ENCODE assay signal across 13 cellular contexts in the genomic region with DNA sequence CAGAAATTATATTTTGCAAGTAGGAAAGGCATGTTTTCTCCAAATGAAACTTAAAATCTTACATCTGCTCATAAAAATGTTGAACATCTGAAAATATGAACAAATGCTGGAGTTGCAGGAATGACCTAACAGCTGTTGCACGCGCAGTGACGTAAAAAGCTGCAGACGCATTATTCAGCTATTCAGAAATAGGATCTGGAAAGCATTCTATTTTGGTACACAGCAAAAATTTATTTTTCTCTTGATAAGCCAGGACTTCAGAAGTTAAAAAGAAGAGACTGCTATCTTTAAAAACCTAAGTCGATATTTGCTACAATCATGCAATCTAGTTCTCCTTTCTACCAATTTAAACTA. TPM values are rescaled to one million over a fixed set of nuclear protein-coding genes. Genes with fewer than 3 reads are reported as not detected.
DNase-seq lines count a peak whose midpoint lies in the region; ATAC-seq and TF ChIP-seq lines count a peak whose summit lies in the region.
"Had no signal": no experiment of that assay in that cellular context is flagged by ENCODE, and none has a peak within 500 bp of the region (broad histone marks: within the 10 kb centered on the region; RNA-seq: fewer than 3 reads in every experiment).

No MANE protein-coding gene starts in this region.

- peaks cover 6% of the 10 kb centered on the region for H3F3A ChIP-seq in SK-N-SH (replicated peaks; ENCODE audit: insufficient read depth)

- peak overlapping the region; percentile 10; the same call in 1 of the 2 replicates for H3K9ac ChIP-seq in IMR-90 (ENCODE audit: low read depth, low read length)
- no peak overlapping the region for H3K9ac ChIP-seq in SK-N-SH
- H3K9ac ChIP-seq: KMS-11 had no signal

- H3K56ac ChIP-seq in IMR-90 (ENCODE audit: extremely low read depth, insufficient read depth, low read length), result 0 out of 2 replicates have a peak overlapping the region, but pooled peaks have one; percentile 89

- H4K91ac ChIP-seq in IMR-90 (ENCODE audit: insufficient read depth, low read depth, low read length), result no peak overlapping the region

- H3K36me3 ChIP-seq in IMR-90 (ENCODE audit: control insufficient read depth, insufficient read depth, low read length) (no peaks in the 10 kb centered on the region), transverse colon (no peaks in the 10 kb centered on the region), SK-N-SH (replicated peaks in 1 of 2; ENCODE audit: control insufficient read depth in 1 of 2, insufficient read depth in 2 of 2, low read length in 1 of 2) (no peaks in the 10 kb centered on the region)

- no peak overlapping the region for H2BK15ac ChIP-seq in IMR-90 (ENCODE audit: low read depth, low read length)

- CTCF ChIA-PET in IMR-90 (lab: Yijun Ruan, JAX) (no interaction called here), SK-N-SH (lab: Yijun Ruan, JAX) (no interaction called here)

- H3K9me2 ChIP-seq in SK-N-SH, result no peaks in the 10 kb centered on the region

- H2BK5ac ChIP-seq in IMR-90 (ENCODE audit: low read depth, low read length, poor library complexity, severe bottlenecking), result peak overlapping the region; percentile 100

- no TSS peak for BruUV-seq in IMR-90 (replicated peaks; lab: Mats Ljungman, UMichigan)

- H3K18ac ChIP-seq in IMR-90 (ENCODE audit: low read depth, low read length), result peak overlapping the region; percentile 85

- no peak overlapping the region; the same call in 1 of the 2 replicates for H3K14ac ChIP-seq in IMR-90 (replicated peaks; ENCODE audit: low read depth, low read length)

- H4K20me1 ChIP-seq in IMR-90 (ENCODE audit: insufficient read depth, low read length), result no peaks in the 10 kb centered on the region
- H4K20me1 ChIP-seq in SK-N-SH (ENCODE audit: insufficient read depth), result no peaks in the 10 kb centered on the region

- POLR2A ChIA-PET in IMR-90 (lab: Charles Lee; ENCODE audit: unreplicated experiment), result no interaction called here
- POLR2A ChIA-PET in SK-N-SH (lab: Yijun Ruan, JAX), result no interaction called here

- in situ Hi-C loops in IMR-90 (cut with MboI; ENCODE audit: low sequenced_read_pairs) (no loop called here), transverse colon (cut with MboI; ENCODE audit: low pct_ligation_motif_present in 1 of 4, low pct_unique_long_range_greater_than_20kb in 1 of 4, low sequenced_read_pairs in 3 of 4) (no loop called here)

- H3K4me3 ChIP-seq in IMR-90 (ENCODE audit: insufficient read depth, low read depth, low read length) (peak overlapping the region; percentile 27; the same call in 1 of the 2 replicates), transverse colon (no peak overlapping the region), SK-N-SH (ENCODE audit: low read depth in 2 of 2, low read length in 1 of 2) (no peak overlapping the region)

- peak; percentile 55 for ATAC-seq in IMR-90 (ENCODE audit: low read depth)
- ATAC-seq in GM18867 (IDR thresholded peaks at IDR 0.05; ENCODE audit: unreplicated experiment), result no peak
- ATAC-seq: WTC11 had no signal

- intact Hi-C loops in IMR-90 (cut with micrococcal nuclease), result loop anchor here (10.0 kb wide), 1 partner anchor 402 kb away; no protein-coding TSS in a partner anchor
- intact Hi-C loops in transverse colon (cut with DNase I; ENCODE audit: low total_unique reads), result no loop called here

- no peak for TF ChIP-seq CTCF in IMR-90 (conservative IDR thresholded peaks at IDR 0.05; ENCODE audit: low read depth, low read length)
- no peak for TF ChIP-seq CTCF in transverse colon (IDR thresholded peaks at IDR 0.05)
- no peak for TF ChIP-seq CTCF in SK-N-SH (IDR thresholded peaks at IDR 0.05)

- dilution Hi-C loops in IMR-90 (cut with HindIII; ENCODE audit: low sequenced_read_pairs, unreplicated experiment), result no loop called here

- H2BK120ac ChIP-seq in IMR-90 (ENCODE audit: low read depth, low read length), result peak overlapping the region; percentile 74; the same call in 1 of the 2 replicates

- H3K79me1 ChIP-seq in IMR-90 (ENCODE audit: low read depth in 1 of 2, low read length in 2 of 2), result peaks cover 18 to 48% of the 10 kb centered on the region in 2 experiments

- H3K9me3 ChIP-seq in IMR-90 (ENCODE audit: control insufficient read depth, insufficient read depth, low read length) (no peaks in the 10 kb centered on the region), transverse colon (no peaks in the 10 kb centered on the region), SK-N-SH (no peaks in the 10 kb centered on the region)

- peak overlapping the region; percentile 61 to 89; a peak in 2 of 4 replicates for H4K8ac ChIP-seq in IMR-90 (ENCODE audit: low read depth in 2 of 2, low read length in 2 of 2)

- TF ChIP-seq POLR2A in IMR-90 (IDR thresholded peaks at IDR 0.05; ENCODE audit: low read depth, low read length) (no peak), transverse colon (IDR thresholded peaks at IDR 0.05) (no peak)

- no peaks in the 10 kb centered on the region for H3K79me2 ChIP-seq in SK-N-SH (ENCODE audit: insufficient read depth)

- H3K27me3 ChIP-seq in IMR-90 (ENCODE audit: control insufficient read depth, insufficient read depth, low read length), result no peaks in the 10 kb centered on the region
- H3K27me3 ChIP-seq in transverse colon, result no peaks in the 10 kb centered on the region
- H3K27me3 ChIP-seq in SK-N-SH (ENCODE audit: insufficient read depth), result no peaks in the 10 kb centered on the region

- H2AFZ ChIP-seq in IMR-90 (replicated peaks; ENCODE audit: low read length, poor library complexity) (no peak overlapping the region), SK-N-SH (ENCODE audit: low read depth) (no peak overlapping the region)

- no peak overlapping the region for H2AK5ac ChIP-seq in IMR-90 (ENCODE audit: low read depth, low read length)

- peak overlapping the region; percentile 58; the same call in 1 of the 2 replicates for H2BK20ac ChIP-seq in IMR-90 (ENCODE audit: low read depth, low read length)

- no peak overlapping the region for H2AK9ac ChIP-seq in IMR-90 (replicated peaks; ENCODE audit: low read depth, low read length, poor library complexity)

- peak overlapping the region; percentile 96; the same call in 1 of the 2 replicates for H3K27ac ChIP-seq in IMR-90 (ENCODE audit: insufficient read depth, low read length)
- peak overlapping the region; percentile 9 to 38 (median 23) for H3K27ac ChIP-seq in transverse colon
- no peak overlapping the region for H3K27ac ChIP-seq in SK-N-SH (ENCODE audit: low read depth in 2 of 2, low read length in 1 of 2)
- H3K27ac ChIP-seq: KMS-11 had no signal

- H3K9me1 ChIP-seq in IMR-90 (ENCODE audit: insufficient read depth, low read length), result peaks cover 6% of the 10 kb centered on the region

- TF ChIP-seq EP300 in transverse colon (IDR thresholded peaks at IDR 0.05; ENCODE audit: low read depth) (no peak), SK-N-SH (IDR thresholded peaks at IDR 0.05; ENCODE audit: borderline replicate concordance in 1 of 2, low read depth in 1 of 2, low read length in 1 of 2) (no peak)

- peak overlapping the region; percentile 46; the same call in 1 of the 2 replicates for H4K5ac ChIP-seq in IMR-90 (ENCODE audit: low read depth, low read length)

- no peak for TF ChIP-seq RAD21 in IMR-90 (IDR thresholded peaks at IDR 0.05; ENCODE audit: low read length)
- TF ChIP-seq RAD21 in SK-N-SH (IDR thresholded peaks at IDR 0.05; ENCODE audit: low read length), result no peak

- H3K4ac ChIP-seq in IMR-90 (ENCODE audit: low read depth, low read length), result peak overlapping the region; percentile 9; the same call in 1 of the 2 replicates

- WGBS in IMR-90 (ENCODE audit: extremely low coverage in 2 of 2, insufficient read length in 1 of 2), 2 experiments, result no CpG with 5 or more reads among the region's 5 CpGs
- 53 to 84% methylated on average over 5 of the region's 5 CpGs for WGBS in transverse colon (ENCODE audit: low coverage in 1 of 2), 2 donors
- 94% methylated on average over 5 of the region's 5 CpGs for WGBS in SK-N-SH (ENCODE audit: low lambda C conversion rate)

- DNase-seq in IMR-90 (peak; percentile 95), fibroblast of peridontal ligament (ENCODE audit: extremely low read depth) (peak; percentile 71), myocyte (ENCODE audit: low read depth) (peak; percentile 77), transverse colon (peak; percentile 24), islet precursor cell (no peak), SK-N-SH (no peak)
- DNase-seq in activated CD8-positive, alpha-beta memory T cell treated with anti-CD3 and anti-CD28 coated beads for 24 hours, result no peak
- DNase-seq: activated CD8-positive, alpha-beta memory T cell treated with anti-CD3 and anti-CD28 coated beads, Interleukin-2, amount 50 U/mL, for 48 hours; NCI-H187; SIG-M5 had no signal

- peak overlapping the region; percentile 80 for H3K4me2 ChIP-seq in IMR-90 (ENCODE audit: low read depth, low read length)
- H3K4me2 ChIP-seq in SK-N-SH, result no peak overlapping the region
- H3K4me2 ChIP-seq: KMS-11 had no signal

- H3K23ac ChIP-seq in IMR-90 (ENCODE audit: low read depth, low read length), result no peak overlapping the region; the same call in 1 of the 2 replicates

- H3K4me1 ChIP-seq in IMR-90 (ENCODE audit: control insufficient read depth, insufficient read depth, low read length), result peaks cover 18% of the 10 kb centered on the region
- peaks cover 0 to 30% (median 15%) of the 10 kb centered on the region in 4 donors for H3K4me1 ChIP-seq in transverse colon
- H3K4me1 ChIP-seq in SK-N-SH (ENCODE audit: control insufficient read depth in 1 of 2, insufficient read depth in 2 of 2, low read depth in 1 of 2, low read length in 1 of 2), result no peaks in the 10 kb centered on the region; a peak in 2 of 4 replicates

TF ChIP-seq in SK-N-SH, 30 proteins besides CTCF, POLR2A, EP300 and RAD21 (continues in another document):
- TF ChIP-seq SIN3A (IDR thresholded peaks at IDR 0.05; ENCODE audit: borderline replicate concordance, low read depth, low read length) (no peak), NRF1 (IDR thresholded peaks at IDR 0.05; ENCODE audit: low read depth, low read length) (no peak), MEF2A (IDR thresholded peaks at IDR 0.05; ENCODE audit: borderline replicate concordance, low read depth) (no peak), NFIC (IDR thresholded peaks at IDR 0.05; ENCODE audit: borderline replicate concordance) (no peak), TAF1 (IDR thresholded peaks at IDR 0.05; ENCODE audit: borderline replicate concordance, low read depth, low read length) (no peak), RXRA (IDR thresholded peaks at IDR 0.05; ENCODE audit: borderline replicate concordance, low read depth) (no peak), GABPA (IDR thresholded peaks at IDR 0.05; ENCODE audit: low read depth) (no peak)

RNA-seq across cellular contexts. Expression of gene STARD13, which starts 36.9 kb away (rescaled TPM):
- total RNA-seq in IMR-90 (2012; rRNA removed) (46.6 and 46.9 TPM in 2 replicates), myocyte (28.6 and 41.7 TPM in 2 replicates), transverse colon (100 to 1,000 TPM in 1 of 4 donors, 10 to 100 TPM in 3; 18.1 to 107 (median 41.5) TPM)
- polyA plus RNA-seq in IMR-90 (2012; rRNA removed) (23.6 and 27.0 TPM in 2 replicates), SK-N-SH (2012; rRNA removed) (5.7 and 6.6 TPM in 2 replicates)
- 11.8 and 14.7 TPM in 2 replicates for polyA plus RNA-seq in IMR-90 (2012; cell fraction: cytosol; rRNA removed)
- polyA plus RNA-seq in IMR-90 (2012; cell fraction: nucleus; rRNA removed; ENCODE audit: low replicate concordance), result 43.0 and 67.3 TPM in 2 replicates
- 27.1 TPM for polyA plus RNA-seq in myocyte (2012)
- 4.8 TPM in 2 replicates for polyA plus RNA-seq in SK-N-SH (2012; cell fraction: cytosol; rRNA removed)
- polyA plus RNA-seq in SK-N-SH (2012; cell fraction: nucleus; rRNA removed), result 11.0 and 14.0 TPM in 2 replicates

Comparison
In these comparisons a context has a peak if more than half of its experiments do, and no peak if none do; other contexts are left out.
1. DNase-seq: peak in IMR-90 (single experiment), fibroblast of peridontal ligament (single experiment), myocyte (single experiment) and transverse colon (single experiment); none in islet precursor cell (single experiment), SK-N-SH (single experiment) and activated CD8-positive, alpha-beta memory T cell treated with anti-CD3 and anti-CD28 coated beads for 24 hours (single experiment).
2. H3K27ac ChIP-seq: peak in IMR-90 (single experiment) and transverse colon (4 of 4); none in SK-N-SH (0 of 2).